ENCODE assay signal across 9 cellular contexts in genomic region chr6:46410330-46410953, GRCh38.
DNase-seq lines count a peak whose midpoint lies in the region; ATAC-seq and TF ChIP-seq lines count a peak whose summit lies in the region.
"Had no signal": no experiment of that assay in that cellular context is flagged by ENCODE, and none has a peak within 500 bp of the region (broad histone marks: within the 10 kb centered on the region; RNA-seq: fewer than 3 reads in every experiment).

No MANE protein-coding gene starts in this region.

- peak; percentile 59 for TF ChIP-seq CTCF in coronary artery (IDR thresholded peaks at IDR 0.05)
- TF ChIP-seq CTCF in mucosa of descending colon (IDR thresholded peaks at IDR 0.05), result peak; percentile 47

- peak; percentile 55 for DNase-seq in DMS153 treated with DMSO at 0.1 percent for 48 hours (lab: John Stamatoyannopoulos, UW; ENCODE audit: unreplicated experiment)
- DNase-seq in NT2/D1 (ENCODE audit: low read depth, low spot score), result peak; percentile 6
- DNase-seq in coronary artery (ENCODE audit: low spot score), result no peak
- DNase-seq in mucosa of descending colon, result peak in 1 of 3 donors; percentile 35
- no peak for DNase-seq in stimulated activated CD4-positive, alpha-beta T cell treated with anti-CD3 and anti-CD28 coated beads, Interleukin-4, amount 100 ng/mL, for 4 hours
- DNase-seq: right cardiac atrium had no signal

- H3K36me3 ChIP-seq in NT2/D1 (ENCODE audit: insufficient read depth, insufficient read length, low read length) (no peaks in the 10 kb centered on the region), mucosa of descending colon (ENCODE audit: low read depth) (no peaks in the 10 kb centered on the region)

- no peak overlapping the region for H3K9ac ChIP-seq in NT2/D1 (ENCODE audit: insufficient read length, low read depth)

- peak overlapping the region; percentile 39 to 48 for H3K27ac ChIP-seq in coronary artery

- H3K4me1 ChIP-seq in NT2/D1 (ENCODE audit: insufficient read depth, insufficient read length) (no peaks in the 10 kb centered on the region), mucosa of descending colon (ENCODE audit: low read depth) (peaks cover 4% of the 10 kb centered on the region)

- intact Hi-C loops in mucosa of descending colon (cut with DNase I, micrococcal nuclease), result loop anchor here (2.0 to 10.0 kb wide), 5 partner anchors 188 to 320 kb away; no protein-coding TSS in a partner anchor

- no peak overlapping the region for H3K4me3 ChIP-seq in NT2/D1 (ENCODE audit: insufficient read length, low read depth)
- H3K4me3 ChIP-seq in coronary artery, result no peak overlapping the region
- no peak overlapping the region for H3K4me3 ChIP-seq in mucosa of descending colon

- no peaks in the 10 kb centered on the region for H3K27me3 ChIP-seq in NT2/D1 (ENCODE audit: insufficient read depth, insufficient read length)

- H3K9me3 ChIP-seq in NT2/D1 (ENCODE audit: insufficient read depth, low read length), result no peaks in the 10 kb centered on the region
- no peaks in the 10 kb centered on the region for H3K9me3 ChIP-seq in mucosa of descending colon

- ATAC-seq in HG03280 (IDR thresholded peaks at IDR 0.05; ENCODE audit: unreplicated experiment) (peak; percentile 54), mucosa of descending colon (peak; percentile 62), HG02610 (IDR thresholded peaks at IDR 0.05; ENCODE audit: unreplicated experiment) (no peak), GM19455 (IDR thresholded peaks at IDR 0.05; ENCODE audit: unreplicated experiment) (no peak)

Comparison
In these comparisons a context has a peak if more than half of its experiments do, and no peak if none do; other contexts are left out.
1. DNase-seq: peak in DMS153 treated with DMSO at 0.1 percent for 48 hours (single experiment) and NT2/D1 (single experiment); none in coronary artery (single experiment) and stimulated activated CD4-positive, alpha-beta T cell treated with anti-CD3 and anti-CD28 coated beads, Interleukin-4, amount 100 ng/mL, for 4 hours (0 of 2).
2. ATAC-seq: peak in HG03280 (single experiment) and mucosa of descending colon (single experiment); none in HG02610 (single experiment) and GM19455 (single experiment).